In genomic region chr1:2326524-2326923, GRCh38 we compare ENCODE assay signal across 17 cellular contexts.
"Had no signal": no experiment of that assay in that cellular context is flagged by ENCODE, and none has a peak within 500 bp of the region (broad histone marks: within the 10 kb centered on the region; RNA-seq: fewer than 3 reads in every experiment).

No MANE protein-coding gene starts in this region.

- H3K27me3 ChIP-seq: ovary, tibial nerve, uterus had no signal

- FAIRE-seq: endothelial cell of umbilical vein had no signal

- ATAC-seq: foreskin keratinocyte, left ventricle myocardium superior had no signal

- H3K4me3 ChIP-seq: colonic mucosa, ovary, tibial nerve, uterus had no signal

- H3K9me3 ChIP-seq: colonic mucosa, ovary, tibial nerve, uterus had no signal

- H3K27ac Mint-ChIP-seq: activated T-helper 2 cell treated with anti-CD3 and anti-CD28 coated beads, Interferon-gamma antibody, Interleukin-2, Interleukin-4, amounts not matched to agents 10 μg/mL and 5 μg/mL and 100 μg/mL, durations not matched to agents 14 hours and 24 hours and 36 hours had no signal

- H3K27ac ChIP-seq: colonic mucosa, foreskin keratinocyte, ovary, tibial nerve, uterus had no signal

- DNase-seq: activated CD4-positive, alpha-beta T cell treated with anti-CD3 and anti-CD28 coated beads for 1 hour; activated CD4-positive, alpha-beta T cell treated with anti-CD3 and anti-CD28 coated beads, Interleukin-2, amount 50 U/mL, for 4 hours; activated naive CD4-positive, alpha-beta T cell treated with anti-CD3 and anti-CD28 coated beads, Interleukin-2, amount 50 U/mL, for 16 hours; colonic mucosa; foreskin keratinocyte; glutamatergic neuron; hypothalamus; left ventricle myocardium superior; mesendoderm; ovary; stimulated activated naive CD4-positive, alpha-beta T cell; T-helper 1 cell; T1000; uterus had no signal

- H3K36me3 ChIP-seq: colonic mucosa, ovary, tibial nerve, uterus had no signal

- H3K4me1 ChIP-seq: colonic mucosa, foreskin keratinocyte had no signal
